Comparison of ENCODE assay signal across 8 cellular contexts in the genomic region with DNA sequence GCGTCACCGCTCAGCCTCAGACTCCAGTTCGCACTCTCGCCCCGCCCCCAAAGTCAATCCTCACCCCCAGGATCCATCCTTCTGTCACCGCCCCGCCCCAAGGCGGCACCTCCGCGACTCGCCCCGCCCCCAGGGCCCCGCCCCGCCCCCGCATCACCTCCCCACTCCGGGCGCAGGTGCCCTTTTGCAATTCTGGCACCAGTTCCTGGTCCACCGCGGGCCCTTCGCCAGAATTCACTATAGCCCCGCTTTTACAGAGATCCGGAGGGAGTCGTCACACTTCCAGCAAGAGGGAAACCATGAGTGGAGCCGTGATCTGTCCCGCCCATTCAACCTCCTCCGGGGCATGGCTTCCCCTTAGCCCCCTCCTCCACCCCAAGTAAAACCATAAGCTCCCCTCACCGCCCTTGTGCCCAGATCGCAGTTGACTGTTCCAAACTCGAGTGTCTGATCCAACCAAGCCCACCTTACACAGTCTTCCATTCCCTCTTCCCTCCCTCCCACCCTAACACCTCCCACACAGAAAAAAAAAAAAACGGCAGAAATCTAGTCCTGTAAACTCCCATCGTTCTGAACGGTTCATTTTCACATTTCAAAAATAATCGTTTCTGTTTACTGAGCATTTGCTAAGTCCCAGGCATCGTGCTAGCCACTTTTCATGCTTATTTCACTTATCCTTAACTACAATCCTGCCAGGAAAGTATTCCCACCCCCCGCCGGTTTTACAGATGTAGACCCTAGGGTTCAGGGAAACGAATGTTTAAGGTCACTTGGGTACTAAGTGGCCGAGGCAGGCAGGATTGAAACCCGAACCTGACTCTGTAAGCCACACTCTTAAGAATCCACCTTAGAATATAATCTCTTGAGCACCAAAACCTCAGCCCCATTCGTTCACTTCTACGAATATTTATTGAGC. TPM values are rescaled to one million over a fixed set of nuclear protein-coding genes. Genes with fewer than 3 reads are reported as not detected.
A peak's percentile ranks its signal among the peaks of the same experiment; 100 is the strongest.
DNase-seq lines count a peak whose midpoint lies in the region; ATAC-seq and TF ChIP-seq lines count a peak whose summit lies in the region.

No MANE protein-coding gene starts in this region.

- H3K4me1 Mint-ChIP-seq in activated T-cell treated with anti-CD3 and anti-CD28 coated beads, Interleukin-2, amount 50 U/mL, for 4 hours (ENCODE audit: low read depth), result peaks cover 49% of the 10 kb centered on the region

- peak; percentile 38 for ATAC-seq in GM21526 (IDR thresholded peaks at IDR 0.05; ENCODE audit: low FRiP score, unreplicated experiment)
- ATAC-seq in activated T-cell treated with anti-CD3 and anti-CD28 coated beads, Interleukin-2, amount 50 U/mL, for 4 hours, result peak; percentile 68 to 72

- H3K36me3 Mint-ChIP-seq in activated T-cell treated with anti-CD3 and anti-CD28 coated beads, Interleukin-2, amount 50 U/mL, for 4 hours (ENCODE audit: insufficient read depth), result peaks cover 2% of the 10 kb centered on the region

- no peaks in the 10 kb centered on the region for H3K9me3 Mint-ChIP-seq in activated T-cell treated with anti-CD3 and anti-CD28 coated beads, Interleukin-2, amount 50 U/mL, for 4 hours

- DNase-seq in GM04503 (ENCODE audit: low read depth) (peak; percentile 68), fibroblast of villous mesenchyme (ENCODE audit: low read depth) (peak; percentile 11), non-pigmented ciliary epithelial cell (ENCODE audit: low read depth) (peak; percentile 92), NCI-H2171 treated with DMSO at 0.1 percent for 48 hours (lab: John Stamatoyannopoulos, UW) (no peak), SIG-M5 (lab: John Stamatoyannopoulos, UW) (no peak)
- DNase-seq in activated T-cell treated with anti-CD3 and anti-CD28 coated beads, Interleukin-2, amount 50 U/mL, for 4 hours, result no peak

- peak overlapping the region; percentile 65 for H3K4me3 ChIP-seq in fibroblast of villous mesenchyme (ENCODE audit: low read depth, low read length)

- TF ChIP-seq CTCF in fibroblast of villous mesenchyme (IDR thresholded peaks at IDR 0.05; ENCODE audit: insufficient read depth, low read depth, low read length), result no peak

- TF ChIP-seq EP300 in Ishikawa (IDR thresholded peaks at IDR 0.05; ENCODE audit: borderline replicate concordance), result no peak

- peak overlapping the region; percentile 81 for H3K4me3 Mint-ChIP-seq in activated T-cell treated with anti-CD3 and anti-CD28 coated beads, Interleukin-2, amount 50 U/mL, for 4 hours

- TF ChIP-seq RAD21 in Ishikawa (IDR thresholded peaks at IDR 0.05; ENCODE audit: low read depth), result no peak

- no peaks in the 10 kb centered on the region for H3K27me3 Mint-ChIP-seq in activated T-cell treated with anti-CD3 and anti-CD28 coated beads, Interleukin-2, amount 50 U/mL, for 4 hours (ENCODE audit: low read depth)

TF ChIP-seq in Ishikawa, 13 proteins besides CTCF, POLR2A, EP300 and RAD21:
- TF ChIP-seq YY1 (IDR thresholded peaks at IDR 0.05; ENCODE audit: low read depth) (no peak), EGR1 (IDR thresholded peaks at IDR 0.05) (0 out of 2 replicates have a peak, but pooled peaks have one; percentile 44), NFIC (IDR thresholded peaks at IDR 0.05) (peak; percentile 54; the same call in 1 of the 2 replicates), TAF1 (IDR thresholded peaks at IDR 0.05; ENCODE audit: low read depth) (0 out of 2 replicates have a peak, but pooled peaks have one; percentile 4), ZBTB7A (IDR thresholded peaks at IDR 0.05; ENCODE audit: low read depth) (no peak), TEAD4 (IDR thresholded peaks at IDR 0.05) (no peak)
- TF ChIP-seq, protein P1, sequence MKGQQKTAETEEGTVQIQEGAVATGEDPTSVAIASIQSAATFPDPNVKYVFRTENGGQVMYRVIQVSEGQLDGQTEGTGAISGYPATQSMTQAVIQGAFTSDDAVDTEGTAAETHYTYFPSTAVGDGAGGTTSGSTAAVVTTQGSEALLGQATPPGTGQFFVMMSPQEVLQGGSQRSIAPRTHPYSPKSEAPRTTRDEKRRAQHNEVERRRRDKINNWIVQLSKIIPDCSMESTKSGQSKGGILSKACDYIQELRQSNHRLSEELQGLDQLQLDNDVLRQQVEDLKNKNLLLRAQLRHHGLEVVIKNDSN (IDR thresholded peaks at IDR 0.05), result no peak
TF ChIP-seq in Ishikawa: peak in this region for 3.

RNA-seq across cellular contexts. Expression of gene CASP9, which starts 1.3 kb away (rescaled TPM):
- 1 to 10 TPM; 4.8 to 6.3 (median 6.3) TPM for total RNA-seq in activated T-cell treated with anti-CD3 and anti-CD28 coated beads, Interleukin-2, amount 50 U/mL, for 4 hours
- 5.8 and 7.3 TPM in 2 replicates for total RNA-seq in fibroblast of villous mesenchyme

RNA-seq across cellular contexts. Expression of gene DNAJC16, which starts 1.3 kb away (rescaled TPM):
- 10 to 100 TPM; 12.1 to 13.7 (median 13.2) TPM for total RNA-seq in activated T-cell treated with anti-CD3 and anti-CD28 coated beads, Interleukin-2, amount 50 U/mL, for 4 hours
- total RNA-seq in fibroblast of villous mesenchyme, result 14.2 and 27.2 TPM in 2 replicates

RNA-seq across cellular contexts. Expression of gene CELA2B, which starts 49.4 kb away (rescaled TPM):
- under 1 TPM in 1 of 3 donors, not detected in 2; 0.41 TPM for total RNA-seq in activated T-cell treated with anti-CD3 and anti-CD28 coated beads, Interleukin-2, amount 50 U/mL, for 4 hours
- under 0.01 TPM in 1 of 2 replicates, not detected in the other for total RNA-seq in fibroblast of villous mesenchyme

RNA-seq across cellular contexts. Expression of gene AGMAT, which starts 59.5 kb away (rescaled TPM):
- total RNA-seq in activated T-cell treated with anti-CD3 and anti-CD28 coated beads, Interleukin-2, amount 50 U/mL, for 4 hours, result 10 to 100 TPM; 21.2 to 23.1 (median 22.8) TPM
- 2.3 and 2.6 TPM in 2 replicates for total RNA-seq in fibroblast of villous mesenchyme

Comparison
In these comparisons a context has a peak if more than half of its experiments do, and no peak if none do; other contexts are left out.
1. DNase-seq: peak in GM04503 (single experiment), fibroblast of villous mesenchyme (single experiment) and non-pigmented ciliary epithelial cell (single experiment); none in activated T-cell treated with anti-CD3 and anti-CD28 coated beads, Interleukin-2, amount 50 U/mL, for 4 hours (single experiment), NCI-H2171 treated with DMSO at 0.1 percent for 48 hours (single experiment) and SIG-M5 (single experiment).